In genomic region chr21:45874716-45875415, GRCh38 we compare ENCODE assay signal across 9 cellular contexts.
A peak's percentile ranks its signal among the peaks of the same experiment; 100 is the strongest.
DNase-seq lines count a peak whose midpoint lies in the region; ATAC-seq and TF ChIP-seq lines count a peak whose summit lies in the region.
"Had no signal": no experiment of that assay in that cellular context is flagged by ENCODE, and none has a peak within 500 bp of the region (broad histone marks: within the 10 kb centered on the region; RNA-seq: fewer than 3 reads in every experiment).

No MANE protein-coding gene starts in this region.

- H3K4me3 Mint-ChIP-seq in activated naive CD8-positive, alpha-beta T cell treated with anti-CD3 and anti-CD28 coated beads for 36 hours, result no peak overlapping the region
- no peak overlapping the region for H3K4me3 Mint-ChIP-seq in activated naive CD8-positive, alpha-beta T cell treated with anti-CD3 and anti-CD28 coated beads, Interleukin-2, amount 50 U/mL, for 24 hours

- H3K4me1 ChIP-seq in left lung, result peaks cover 0 to 3% of the 10 kb centered on the region in 2 donors

- H3K36me3 Mint-ChIP-seq in activated naive CD8-positive, alpha-beta T cell treated with anti-CD3 and anti-CD28 coated beads for 36 hours, result no peaks in the 10 kb centered on the region
- no peaks in the 10 kb centered on the region for H3K36me3 Mint-ChIP-seq in activated naive CD8-positive, alpha-beta T cell treated with anti-CD3 and anti-CD28 coated beads, Interleukin-2, amount 50 U/mL, for 24 hours (ENCODE audit: low read depth)

- peaks cover 16% of the 10 kb centered on the region for H3K27me3 Mint-ChIP-seq in activated naive CD8-positive, alpha-beta T cell treated with anti-CD3 and anti-CD28 coated beads for 36 hours
- peaks cover 4% of the 10 kb centered on the region for H3K27me3 Mint-ChIP-seq in activated naive CD8-positive, alpha-beta T cell treated with anti-CD3 and anti-CD28 coated beads, Interleukin-2, amount 50 U/mL, for 24 hours

- H3K4me3 ChIP-seq in astrocyte of the cerebellum (ENCODE audit: low read depth, low read length), result peak overlapping the region; percentile 15
- no peak overlapping the region for H3K4me3 ChIP-seq in left lung

- DNase-seq in activated naive CD8-positive, alpha-beta T cell treated with anti-CD3 and anti-CD28 coated beads for 36 hours, result peak; percentile 22
- no peak for DNase-seq in activated naive CD8-positive, alpha-beta T cell treated with anti-CD3 and anti-CD28 coated beads, Interleukin-2, amount 50 U/mL, for 24 hours
- peak; percentile 91 for DNase-seq in astrocyte of the cerebellum (ENCODE audit: low read depth)
- peak; percentile 66 to 76 for DNase-seq in left lung
- DNase-seq in ureter (ENCODE audit: low spot score), result peak; percentile 68
- no peak for DNase-seq in stimulated activated naive CD4-positive, alpha-beta T cell (lab: John Stamatoyannopoulos, UW)
- no peak for DNase-seq in C1 segment of cervical spinal cord (lab: John Stamatoyannopoulos, UW)
- no peak for DNase-seq in OCI-M1 (lab: John Stamatoyannopoulos, UW)
- DNase-seq: NCI-H510A treated with DMSO at 0.1 percent for 48 hours had no signal

- no peaks in the 10 kb centered on the region for H3K36me3 ChIP-seq in left lung

- TF ChIP-seq CTCF in astrocyte of the cerebellum (IDR thresholded peaks at IDR 0.05; ENCODE audit: low read depth, low read length, missing control alignments) (no peak), left lung (IDR thresholded peaks at IDR 0.05) (no peak)

- no peak overlapping the region for H3K27ac ChIP-seq in left lung

- H3K9me3 ChIP-seq in left lung, result no peaks in the 10 kb centered on the region

- intact Hi-C loops in left lung (cut with DNase I), result no loop called here

- ATAC-seq in activated naive CD8-positive, alpha-beta T cell treated with anti-CD3 and anti-CD28 coated beads, Interleukin-2, amount 50 U/mL, for 24 hours, result no peak
- peak; percentile 84 for ATAC-seq in left lung

- H3K9me3 Mint-ChIP-seq in activated naive CD8-positive, alpha-beta T cell treated with anti-CD3 and anti-CD28 coated beads for 36 hours, result no peaks in the 10 kb centered on the region
- no peaks in the 10 kb centered on the region for H3K9me3 Mint-ChIP-seq in activated naive CD8-positive, alpha-beta T cell treated with anti-CD3 and anti-CD28 coated beads, Interleukin-2, amount 50 U/mL, for 24 hours

- H3K4me1 Mint-ChIP-seq in activated naive CD8-positive, alpha-beta T cell treated with anti-CD3 and anti-CD28 coated beads for 36 hours, result peaks cover 4% of the 10 kb centered on the region
- peaks cover 2% of the 10 kb centered on the region for H3K4me1 Mint-ChIP-seq in activated naive CD8-positive, alpha-beta T cell treated with anti-CD3 and anti-CD28 coated beads, Interleukin-2, amount 50 U/mL, for 24 hours

- peaks cover 0 to 50% of the 10 kb centered on the region in 2 donors for H3K27me3 ChIP-seq in left lung

- no peak overlapping the region for H3K27ac Mint-ChIP-seq in activated naive CD8-positive, alpha-beta T cell treated with anti-CD3 and anti-CD28 coated beads for 36 hours
- H3K27ac Mint-ChIP-seq in activated naive CD8-positive, alpha-beta T cell treated with anti-CD3 and anti-CD28 coated beads, Interleukin-2, amount 50 U/mL, for 24 hours, result no peak overlapping the region

- in situ Hi-C loops in astrocyte of the cerebellum (cut with HindIII; ENCODE audit: low sequenced_read_pairs), result no loop called here

Comparison
In these comparisons a context has a peak if more than half of its experiments do, and no peak if none do; other contexts are left out.
1. DNase-seq: peak in activated naive CD8-positive, alpha-beta T cell treated with anti-CD3 and anti-CD28 coated beads for 36 hours (single experiment), astrocyte of the cerebellum (single experiment), left lung (2 of 2) and ureter (single experiment); none in activated naive CD8-positive, alpha-beta T cell treated with anti-CD3 and anti-CD28 coated beads, Interleukin-2, amount 50 U/mL, for 24 hours (single experiment), stimulated activated naive CD4-positive, alpha-beta T cell (0 of 6), C1 segment of cervical spinal cord (0 of 14) and OCI-M1 (single experiment).